In genomic region chr17:2580156-2580555, GRCh38 we compare ENCODE assay signal across 2 cellular contexts.
TF ChIP-seq lines count a peak whose summit lies in the region.

No MANE protein-coding gene starts in this region.

TF ChIP-seq in SK-N-SH, 30 proteins besides CTCF, POLR2A, EP300 and RAD21 (continued from another document):
- TF ChIP-seq USF2 (IDR thresholded peaks at IDR 0.05; ENCODE audit: borderline replicate concordance, low read depth, low read length): no peak
- TF ChIP-seq TEAD4 (IDR thresholded peaks at IDR 0.05; ENCODE audit: borderline replicate concordance, insufficient read depth): no peak
- no peak for TF ChIP-seq FOSL2 (IDR thresholded peaks at IDR 0.05; ENCODE audit: borderline replicate concordance, low read depth)
TF ChIP-seq in SK-N-SH: peak in this region for 0.

TF ChIP-seq in SK-N-SH treated with all-trans-retinoic acid at 6 μM for 48 hours, 23 proteins besides CTCF, POLR2A, EP300 and RAD21 (continued from another document):
- TF ChIP-seq PPARA (CRISPR knock-in tag; IDR thresholded peaks at IDR 0.05; ENCODE audit: borderline replicate concordance) (no peak), ARNTL (CRISPR knock-in tag; IDR thresholded peaks at IDR 0.05; ENCODE audit: borderline replicate concordance, low read depth) (no peak), ZFP3 (CRISPR knock-in tag; IDR thresholded peaks at IDR 0.05) (no peak), CREB5 (CRISPR knock-in tag; IDR thresholded peaks at IDR 0.05; ENCODE audit: low read depth) (no peak), CSDC2 (CRISPR knock-in tag; IDR thresholded peaks at IDR 0.05) (no peak)
